In the genomic region with DNA sequence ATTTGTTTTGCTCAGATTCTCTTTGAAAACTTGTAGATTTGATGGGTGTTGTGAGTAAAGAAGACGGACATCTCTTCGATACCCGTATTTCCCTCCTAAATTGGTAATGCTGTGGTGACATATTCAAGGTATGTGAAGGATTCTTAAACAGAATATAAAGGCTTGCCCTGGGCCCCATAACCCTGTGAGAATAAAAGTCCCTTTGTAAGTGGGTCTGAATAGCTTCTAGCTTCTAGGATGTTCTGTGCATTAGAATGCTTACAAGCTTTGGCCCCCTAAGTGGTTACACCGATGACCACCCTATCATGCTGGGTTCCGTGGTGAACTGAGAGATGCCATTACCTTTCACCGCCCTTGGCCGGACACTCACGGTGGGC, we compare ENCODE assay signal across 8 cellular contexts. TPM values are rescaled to one million over a fixed set of nuclear protein-coding genes. Genes with fewer than 3 reads are reported as not detected.
DNase-seq lines count a peak whose midpoint lies in the region; ATAC-seq and TF ChIP-seq lines count a peak whose summit lies in the region.

No MANE protein-coding gene starts in this region.

- no peaks in the 10 kb centered on the region for H3K27me3 ChIP-seq in GM23338 (ENCODE audit: insufficient read depth)
- no peaks in the 10 kb centered on the region for H3K27me3 ChIP-seq in gastrocnemius medialis

- H3K4me1 ChIP-seq in GM23338 (ENCODE audit: insufficient read depth) (peaks cover 7% of the 10 kb centered on the region), gastrocnemius medialis (peaks cover 5 to 10% of the 10 kb centered on the region in 2 donors)

- H3K36me3 Mint-ChIP-seq in GM23338 (ENCODE audit: low read depth), result peaks cover 18% of the 10 kb centered on the region

- peak overlapping the region; percentile 82 for H2AFZ ChIP-seq in GM23338

- no peaks in the 10 kb centered on the region for H3K9me3 ChIP-seq in gastrocnemius medialis

- ATAC-seq in GM23338 (no peak), gastrocnemius medialis (peak in 1 of 2 donors; percentile 15), GM21381 (IDR thresholded peaks at IDR 0.05; ENCODE audit: unreplicated experiment) (no peak), HG03565 (IDR thresholded peaks at IDR 0.05; ENCODE audit: unreplicated experiment) (no peak), HG02938 (IDR thresholded peaks at IDR 0.05; ENCODE audit: unreplicated experiment) (no peak)

- peak overlapping the region; percentile 94 for H3K4me3 ChIP-seq in GM23338
- H3K4me3 ChIP-seq in fibroblast of pulmonary artery (replicated peaks; ENCODE audit: low read depth, low read length), result peak overlapping the region; percentile 76
- peak overlapping the region; percentile 73 to 96 (median 91) for H3K4me3 ChIP-seq in gastrocnemius medialis

- peak overlapping the region; percentile 88 for H3K27ac ChIP-seq in GM23338 (ENCODE audit: low read depth)
- peak overlapping the region; percentile 79 to 90 (median 87) for H3K27ac ChIP-seq in gastrocnemius medialis

- no peaks in the 10 kb centered on the region for H3F3A ChIP-seq in GM23338 (replicated peaks; ENCODE audit: low read depth)

- TF ChIP-seq POLR2A in gastrocnemius medialis (IDR thresholded peaks at IDR 0.05), result no peak

- H3K4me2 ChIP-seq in GM23338, result peak overlapping the region; percentile 91

- peaks cover 3% of the 10 kb centered on the region for H3K27me3 Mint-ChIP-seq in GM23338 (ENCODE audit: insufficient read depth, low read depth, poor library complexity)

- peak overlapping the region; percentile 98 for H3K4me3 Mint-ChIP-seq in GM23338

- intact Hi-C loops in gastrocnemius medialis (cut with DNase I; ENCODE audit: low total_unique reads), result no loop called here

- no peaks in the 10 kb centered on the region; the same call in 1 of the 3 replicates for H3K9me3 Mint-ChIP-seq in GM23338

- H3K36me3 ChIP-seq in GM23338 (ENCODE audit: insufficient read depth) (peaks cover 7% of the 10 kb centered on the region; the same call in 1 of the 2 replicates), gastrocnemius medialis (peaks cover 0 to 9% of the 10 kb centered on the region in 2 donors)

- DNase-seq in GM23338 (ENCODE audit: low spot score), result no peak
- DNase-seq in SK-MEL-5 (ENCODE audit: low read depth, low spot score), result peak; percentile 71
- DNase-seq in fibroblast of pulmonary artery (ENCODE audit: low read depth), result no peak
- no peak for DNase-seq in gastrocnemius medialis
- DNase-seq in GOT3 (lab: John Stamatoyannopoulos, UW), result no peak

- peak overlapping the region; percentile 93 for H3K27ac Mint-ChIP-seq in GM23338

- no peak for TF ChIP-seq CTCF in GM23338 (conservative IDR thresholded peaks at IDR 0.05; ENCODE audit: low read depth in 2 of 2)
- TF ChIP-seq CTCF in fibroblast of pulmonary artery (IDR thresholded peaks at IDR 0.05; ENCODE audit: low read length, missing control alignments), result no peak
- TF ChIP-seq CTCF in gastrocnemius medialis (IDR thresholded peaks at IDR 0.05 in 4 of 5, conservative IDR thresholded peaks at IDR 0.05 in 1 of 5), result no peak

- peaks cover 10% of the 10 kb centered on the region; the same call in 2 of the 3 replicates for H3K4me1 Mint-ChIP-seq in GM23338

- H3K79me2 ChIP-seq in GM23338 (replicated peaks; ENCODE audit: insufficient read depth), result peaks cover 41% of the 10 kb centered on the region

- H4K20me1 ChIP-seq in GM23338 (replicated peaks; ENCODE audit: insufficient read depth), result peaks cover 5% of the 10 kb centered on the region; the same call in 1 of the 2 replicates

- H3K9me2 ChIP-seq in GM23338 (ENCODE audit: insufficient read depth), result no peaks in the 10 kb centered on the region

- in situ Hi-C loops in SK-MEL-5 (cut with HindIII; ENCODE audit: low pct_unique_long_range_greater_than_20kb, low sequenced_read_pairs), result no loop called here
- in situ Hi-C loops in gastrocnemius medialis (cut with MboI; ENCODE audit: low sequenced_read_pairs in 4 of 4), result no loop called here

TF ChIP-seq in GM23338, 12 proteins besides CTCF, POLR2A, EP300 and RAD21 (continues in another document):
- TF ChIP-seq EZH2 (IDR thresholded peaks at IDR 0.05; ENCODE audit: low read depth, unreplicated experiment) (no peak), NANOG (IDR thresholded peaks at IDR 0.05; ENCODE audit: borderline replicate concordance) (no peak), ZNF331 (CRISPR knock-in tag; IDR thresholded peaks at IDR 0.05; ENCODE audit: low read depth) (no peak), POLR2AphosphoS5 (IDR thresholded peaks at IDR 0.05; ENCODE audit: low read depth) (no peak), EZH2phosphoT487 (IDR thresholded peaks at IDR 0.05; ENCODE audit: unreplicated experiment) (no peak)
- TF ChIP-seq, protein P1, sequence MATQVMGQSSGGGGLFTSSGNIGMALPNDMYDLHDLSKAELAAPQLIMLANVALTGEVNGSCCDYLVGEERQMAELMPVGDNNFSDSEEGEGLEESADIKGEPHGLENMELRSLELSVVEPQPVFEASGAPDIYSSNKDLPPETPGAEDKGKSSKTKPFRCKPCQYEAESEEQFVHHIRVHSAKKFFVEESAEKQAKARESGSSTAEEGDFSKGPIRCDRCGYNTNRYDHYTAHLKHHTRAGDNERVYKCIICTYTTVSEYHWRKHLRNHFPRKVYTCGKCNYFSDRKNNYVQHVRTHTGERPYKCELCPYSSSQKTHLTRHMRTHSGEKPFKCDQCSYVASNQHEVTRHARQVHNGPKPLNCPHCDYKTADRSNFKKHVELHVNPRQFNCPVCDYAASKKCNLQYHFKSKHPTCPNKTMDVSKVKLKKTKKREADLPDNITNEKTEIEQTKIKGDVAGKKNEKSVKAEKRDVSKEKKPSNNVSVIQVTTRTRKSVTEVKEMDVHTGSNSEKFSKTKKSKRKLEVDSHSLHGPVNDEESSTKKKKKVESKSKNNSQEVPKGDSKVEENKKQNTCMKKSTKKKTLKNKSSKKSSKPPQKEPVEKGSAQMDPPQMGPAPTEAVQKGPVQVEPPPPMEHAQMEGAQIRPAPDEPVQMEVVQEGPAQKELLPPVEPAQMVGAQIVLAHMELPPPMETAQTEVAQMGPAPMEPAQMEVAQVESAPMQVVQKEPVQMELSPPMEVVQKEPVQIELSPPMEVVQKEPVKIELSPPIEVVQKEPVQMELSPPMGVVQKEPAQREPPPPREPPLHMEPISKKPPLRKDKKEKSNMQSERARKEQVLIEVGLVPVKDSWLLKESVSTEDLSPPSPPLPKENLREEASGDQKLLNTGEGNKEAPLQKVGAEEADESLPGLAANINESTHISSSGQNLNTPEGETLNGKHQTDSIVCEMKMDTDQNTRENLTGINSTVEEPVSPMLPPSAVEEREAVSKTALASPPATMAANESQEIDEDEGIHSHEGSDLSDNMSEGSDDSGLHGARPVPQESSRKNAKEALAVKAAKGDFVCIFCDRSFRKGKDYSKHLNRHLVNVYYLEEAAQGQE (IDR thresholded peaks at IDR 0.05; ENCODE audit: unreplicated experiment), result no peak
- TF ChIP-seq, protein P2, sequence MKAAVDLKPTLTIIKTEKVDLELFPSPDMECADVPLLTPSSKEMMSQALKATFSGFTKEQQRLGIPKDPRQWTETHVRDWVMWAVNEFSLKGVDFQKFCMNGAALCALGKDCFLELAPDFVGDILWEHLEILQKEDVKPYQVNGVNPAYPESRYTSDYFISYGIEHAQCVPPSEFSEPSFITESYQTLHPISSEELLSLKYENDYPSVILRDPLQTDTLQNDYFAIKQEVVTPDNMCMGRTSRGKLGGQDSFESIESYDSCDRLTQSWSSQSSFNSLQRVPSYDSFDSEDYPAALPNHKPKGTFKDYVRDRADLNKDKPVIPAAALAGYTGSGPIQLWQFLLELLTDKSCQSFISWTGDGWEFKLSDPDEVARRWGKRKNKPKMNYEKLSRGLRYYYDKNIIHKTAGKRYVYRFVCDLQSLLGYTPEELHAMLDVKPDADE (IDR thresholded peaks at IDR 0.05), result no peak

RNA-seq across cellular contexts. Expression of a gene that starts 0.6 kb away (rescaled TPM):
- total RNA-seq in GM23338 (2014; rRNA removed; shearing (Covaris generic)), result 30.2 and 40.4 TPM in 2 replicates
- polyA plus RNA-seq in GM23338 (2016; fragmentation: Nextera tagmentation; extraction: Ambion mirVana), result 7.3 and 7.9 TPM in 2 replicates
- total RNA-seq in SK-MEL-5 (2014; rRNA removed; shearing (Covaris generic)), result 23.3 and 27.1 TPM in 2 replicates
- polyA plus RNA-seq in SK-MEL-5 (2015; cell fraction: cytosol; rRNA removed), result 38.5 and 54.3 TPM in 2 replicates
- polyA plus RNA-seq in SK-MEL-5 (2015; cell fraction: nucleus; rRNA removed), result 69.4 and 69.6 TPM in 2 replicates
- 10 to 100 TPM in 1 of 4 donors, 1 to 10 TPM in 3; 6.5 to 17.5 (median 8.4) TPM for total RNA-seq in gastrocnemius medialis
